Comparison of ENCODE assay signal across 20 cellular contexts in genomic region chr17:11954961-11955360, GRCh38. TPM values are rescaled to one million over a fixed set of nuclear protein-coding genes. Genes with fewer than 3 reads are reported as not detected.
DNase-seq lines count a peak whose midpoint lies in the region; ATAC-seq and TF ChIP-seq lines count a peak whose summit lies in the region.
"Had no signal": no experiment of that assay in that cellular context is flagged by ENCODE, and none has a peak within 500 bp of the region (broad histone marks: within the 10 kb centered on the region; RNA-seq: fewer than 3 reads in every experiment).

No MANE protein-coding gene starts in this region.

- peaks cover 10% of the 10 kb centered on the region for H3K9me3 ChIP-seq in mammary epithelial cell (replicated peaks; ENCODE audit: insufficient read depth, low read length)
- H3K9me3 ChIP-seq: Caco-2 had no signal

- H3K27me3 ChIP-seq in mammary epithelial cell (ENCODE audit: insufficient read depth, low read length): no peaks in the 10 kb centered on the region
- H3K27me3 ChIP-seq in foreskin keratinocyte: no peaks in the 10 kb centered on the region
- H3K27me3 ChIP-seq: BLaER1 treated with 17β-estradiol and CSF1 and Interleukin-3, amounts not matched to agents 10 nM and 100 nM had no signal

- dilution Hi-C loops in mammary epithelial cell (cut with HindIII; ENCODE audit: low sequenced_read_pairs): no loop called here

- DNase-seq in MCF 10A (ENCODE audit: unreplicated experiment) (peak; percentile 17), mammary epithelial cell (no peak), epithelial cell of esophagus (ENCODE audit: low read depth) (peak; percentile 76), foreskin keratinocyte (peak; percentile 30 to 56), osteocyte (ENCODE audit: extremely low spot score, unreplicated experiment) (peak; percentile 19)
- DNase-seq in stimulated activated CD4-positive, alpha-beta T cell treated with anti-CD3 and anti-CD28 coated beads, Interleukin-2, amount 100 ng/mL, for 24 hours: no peak
- no peak for DNase-seq in activated CD4-positive, alpha-beta T cell treated with anti-CD3 and anti-CD28 coated beads for 4 hours
- DNase-seq: AML-193; Caco-2; Calu3; CD4-positive, alpha-beta T cell; CD8-positive, alpha-beta T cell; DMS79 treated with DMSO at 0.1 percent for 48 hours; GF-D8 had no signal

- CTCF ChIA-PET in MCF 10A (lab: Yijun Ruan, JAX): interaction anchor here (0.6 to 1.6 kb wide), 4 partner anchors 19 to 166 kb away, joined by 3 to 9 read pairs (median 5); no protein-coding TSS in a partner anchor
- CTCF ChIA-PET in mammary epithelial cell (lab: Charles Lee; ENCODE audit: low non-redundant PET): no interaction called here

- POLR2A ChIA-PET in MCF 10A (lab: Yijun Ruan, JAX): interaction anchor here (0.7 to 1.3 kb wide), 4 partner anchors 10 to 70 kb away, joined by 3 to 11 read pairs (median 5); no protein-coding TSS in a partner anchor

- no peaks in the 10 kb centered on the region for H3K79me2 ChIP-seq in mammary epithelial cell (ENCODE audit: insufficient read depth, low read length)

- peak; percentile 24 for ATAC-seq in foreskin keratinocyte
- no peak for ATAC-seq in GM18909 (IDR thresholded peaks at IDR 0.05; ENCODE audit: poor library complexity, unreplicated experiment)
- ATAC-seq: A549; CD8-positive, alpha-beta T cell had no signal

- H2AFZ ChIP-seq in mammary epithelial cell (ENCODE audit: low read depth, low read length): no peak overlapping the region

- H3K4me3 ChIP-seq in mammary epithelial cell (replicated peaks in 1 of 3; ENCODE audit: insufficient read depth in 1 of 3, low read depth in 2 of 3, low read length in 3 of 3) (no peak overlapping the region), epithelial cell of esophagus (ENCODE audit: low read length) (no peak overlapping the region)
- H3K4me3 ChIP-seq: A549; BLaER1 treated with 17β-estradiol and CSF1 and Interleukin-3, amounts not matched to agents 10 nM and 100 nM had no signal

- H3K4me3 Mint-ChIP-seq in MCF 10A (ENCODE audit: unreplicated experiment) (no peak overlapping the region), osteocyte (ENCODE audit: unreplicated experiment) (no peak overlapping the region)
- H3K4me3 Mint-ChIP-seq: B cell; CD4-positive, alpha-beta T cell; CD8-positive, alpha-beta T cell had no signal

- H3K36me3 Mint-ChIP-seq in MCF 10A (ENCODE audit: insufficient read depth, unreplicated experiment) (no peaks in the 10 kb centered on the region), osteocyte (ENCODE audit: unreplicated experiment) (peaks cover 40% of the 10 kb centered on the region)

- in situ Hi-C loops in mammary epithelial cell (cut with MboI; ENCODE audit: low sequenced_read_pairs in 2 of 2): no loop called here

- H3K4me1 ChIP-seq in mammary epithelial cell (ENCODE audit: insufficient read depth, low read length) (peaks cover 7% of the 10 kb centered on the region), foreskin keratinocyte (peaks cover 1% of the 10 kb centered on the region)
- H3K4me1 ChIP-seq: A549; BLaER1 treated with 17β-estradiol and CSF1 and Interleukin-3, amounts not matched to agents 10 nM and 100 nM; Caco-2 had no signal

- H3K27me3 Mint-ChIP-seq in MCF 10A (ENCODE audit: insufficient read depth, unreplicated experiment) (no peaks in the 10 kb centered on the region), osteocyte (ENCODE audit: unreplicated experiment) (no peaks in the 10 kb centered on the region)
- H3K27me3 Mint-ChIP-seq: B cell; CD4-positive, alpha-beta T cell had no signal

- TF ChIP-seq CTCF in MCF 10A (IDR thresholded peaks at IDR 0.05; ENCODE audit: unreplicated experiment) (no peak), mammary epithelial cell (conservative IDR thresholded peaks at IDR 0.05 in 1 of 2, IDR thresholded peaks at IDR 0.05 in 1 of 2; ENCODE audit: extremely low read depth in 1 of 2, insufficient read depth in 1 of 2, low read depth in 1 of 2, low read length in 2 of 2) (no peak), epithelial cell of esophagus (IDR thresholded peaks at IDR 0.05; ENCODE audit: insufficient read depth, low read depth, low read length, missing control alignments) (no peak), foreskin keratinocyte (conservative IDR thresholded peaks at IDR 0.05) (no peak), osteocyte (IDR thresholded peaks at IDR 0.05) (no peak)

- H4K20me1 ChIP-seq in mammary epithelial cell (ENCODE audit: insufficient read depth, low read length): no peaks in the 10 kb centered on the region
- H4K20me1 ChIP-seq: BLaER1 treated with 17β-estradiol and CSF1 and Interleukin-3, amounts not matched to agents 10 nM and 100 nM had no signal

- BruUV-seq in MCF 10A (replicated peaks; lab: Mats Ljungman, UMichigan) (no TSS peak), mammary epithelial cell (replicated peaks; lab: Mats Ljungman, UMichigan) (no TSS peak)

- H3K9me3 Mint-ChIP-seq in MCF 10A (ENCODE audit: unreplicated experiment) (no peaks in the 10 kb centered on the region), osteocyte (ENCODE audit: unreplicated experiment) (peaks cover 20% of the 10 kb centered on the region)

- H3K4me1 Mint-ChIP-seq in MCF 10A (ENCODE audit: insufficient read depth, unreplicated experiment) (peaks cover 3% of the 10 kb centered on the region), osteocyte (ENCODE audit: unreplicated experiment) (no peaks in the 10 kb centered on the region)
- H3K4me1 Mint-ChIP-seq: B cell had no signal

- H3K4me2 ChIP-seq in mammary epithelial cell (ENCODE audit: insufficient read depth, low read depth, low read length): no peak overlapping the region
- H3K4me2 ChIP-seq: A549; BLaER1 treated with 17β-estradiol and CSF1 and Interleukin-3, amounts not matched to agents 10 nM and 100 nM had no signal

- H3K36me3 ChIP-seq in mammary epithelial cell (ENCODE audit: insufficient read depth, low read length): no peaks in the 10 kb centered on the region

- H3K27ac Mint-ChIP-seq in MCF 10A (ENCODE audit: low read depth, unreplicated experiment) (no peak overlapping the region), osteocyte (ENCODE audit: unreplicated experiment) (no peak overlapping the region)
- H3K27ac Mint-ChIP-seq: B cell; CD4-positive, alpha-beta T cell; CD8-positive, alpha-beta T cell had no signal

- intact Hi-C loops in MCF 10A (cut with micrococcal nuclease): no loop called here
- intact Hi-C loops in mammary epithelial cell (cut with micrococcal nuclease): no loop called here

- no peak overlapping the region for H3K9ac ChIP-seq in mammary epithelial cell (ENCODE audit: insufficient read depth, low read length)
- H3K9ac ChIP-seq: BLaER1 treated with 17β-estradiol and CSF1 and Interleukin-3, amounts not matched to agents 10 nM and 100 nM had no signal

- no peak overlapping the region for H3K27ac ChIP-seq in mammary epithelial cell (ENCODE audit: insufficient read depth, low read depth, low read length)
- no peak overlapping the region for H3K27ac ChIP-seq in foreskin keratinocyte
- H3K27ac ChIP-seq: 22Rv1; A549; BLaER1 treated with 17β-estradiol and CSF1 and Interleukin-3, amounts not matched to agents 10 nM and 100 nM; C4-2B had no signal

RNA-seq across cellular contexts. Expression of gene ZNF18, which starts 42.3 kb away (rescaled TPM):
- total RNA-seq in MCF 10A (2022): 4.6 and 7.3 TPM in 2 replicates
- total RNA-seq in mammary epithelial cell: 1 to 10 TPM; 7.4 to 9.7 TPM
- 3.8 TPM for polyA plus RNA-seq in mammary epithelial cell
- 18.9 TPM for polyA minus RNA-seq in mammary epithelial cell
- 6.8 and 8.0 TPM in 2 replicates for total RNA-seq in foreskin keratinocyte
- polyA plus RNA-seq in foreskin keratinocyte: 4.6 and 4.8 TPM in 2 replicates
- 11.0 and 11.8 TPM in 2 replicates for total RNA-seq in osteocyte

Comparison
In these comparisons a context has a peak if more than half of its experiments do, and no peak if none do; other contexts are left out.
1. DNase-seq: peak in MCF 10A (single experiment), epithelial cell of esophagus (single experiment), foreskin keratinocyte (2 of 2) and osteocyte (single experiment); none in mammary epithelial cell (single experiment), stimulated activated CD4-positive, alpha-beta T cell treated with anti-CD3 and anti-CD28 coated beads, Interleukin-2, amount 100 ng/mL, for 24 hours (0 of 2) and activated CD4-positive, alpha-beta T cell treated with anti-CD3 and anti-CD28 coated beads for 4 hours (0 of 2).